Comparison of ENCODE assay signal across 17 cellular contexts in the genomic region with DNA sequence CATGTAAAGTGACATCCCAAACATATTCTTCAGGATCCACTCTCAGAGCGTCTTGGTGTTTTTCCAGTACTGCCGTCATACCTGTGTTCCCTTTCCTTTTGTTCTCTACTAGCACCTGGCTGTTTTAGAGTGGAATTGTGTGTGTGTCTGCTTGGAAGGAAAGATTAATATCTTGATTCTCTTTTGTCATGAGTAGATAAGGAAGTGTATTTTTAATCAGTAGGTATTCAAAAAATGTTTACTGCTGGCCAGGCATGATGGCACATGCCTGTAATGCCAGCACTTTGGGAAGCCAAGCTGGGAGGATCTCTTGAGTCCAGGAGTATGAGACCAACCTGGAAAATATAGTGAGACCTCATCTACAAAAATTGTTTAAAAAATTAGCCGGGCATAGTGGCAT.
A peak's percentile ranks its signal among the peaks of the same experiment; 100 is the strongest.
DNase-seq lines count a peak whose midpoint lies in the region; ATAC-seq and TF ChIP-seq lines count a peak whose summit lies in the region.
"Had no signal": no experiment of that assay in that cellular context is flagged by ENCODE, and none has a peak within 500 bp of the region (broad histone marks: within the 10 kb centered on the region; RNA-seq: fewer than 3 reads in every experiment).

No MANE protein-coding gene starts in this region.

- peaks cover 4% of the 10 kb centered on the region for H3K27me3 Mint-ChIP-seq in endothelial cell (ENCODE audit: unreplicated experiment)
- no peaks in the 10 kb centered on the region for H3K27me3 Mint-ChIP-seq in nephron (ENCODE audit: low read depth)

- no peaks in the 10 kb centered on the region for H3K9me3 ChIP-seq in transverse colon
- H3K9me3 ChIP-seq: mucosa of descending colon had no signal

- H3K4me1 ChIP-seq in transverse colon, result peaks cover 0 to 9% (median 4%) of the 10 kb centered on the region in 4 donors

- peaks cover 16% of the 10 kb centered on the region for H3K4me1 Mint-ChIP-seq in endothelial cell (ENCODE audit: unreplicated experiment)
- H3K4me1 Mint-ChIP-seq in nephron, result peaks cover 57% of the 10 kb centered on the region
- H3K4me1 Mint-ChIP-seq: activated naive CD8-positive, alpha-beta T cell treated with anti-CD3 and anti-CD28 coated beads, Interleukin-2, amount 50 U/mL, for 24 hours had no signal

- H3K27ac Mint-ChIP-seq in endothelial cell (ENCODE audit: unreplicated experiment) (peak overlapping the region; percentile 59), nephron (peak overlapping the region; percentile 0 to 85 (median 37))
- H3K27ac Mint-ChIP-seq: activated naive CD8-positive, alpha-beta T cell treated with anti-CD3 and anti-CD28 coated beads, Interleukin-2, amount 50 U/mL, for 24 hours; activated T-cell treated with anti-CD3 and anti-CD28 coated beads, Interleukin-2, amount 50 U/mL, for 72 hours; GM23338 had no signal

- H3K4me3 ChIP-seq in transverse colon, result no peak overlapping the region
- H3K4me3 ChIP-seq: GM23338, mucosa of descending colon had no signal

- no peak overlapping the region for H3K4me3 Mint-ChIP-seq in endothelial cell (ENCODE audit: unreplicated experiment)
- H3K4me3 Mint-ChIP-seq in nephron, result no peak overlapping the region
- H3K4me3 Mint-ChIP-seq: activated naive CD8-positive, alpha-beta T cell treated with anti-CD3 and anti-CD28 coated beads, Interleukin-2, amount 50 U/mL, for 24 hours; activated T-cell treated with anti-CD3 and anti-CD28 coated beads, Interleukin-2, amount 50 U/mL, for 72 hours; GM23338 had no signal

- intact Hi-C loops in transverse colon (cut with DNase I; ENCODE audit: low total_unique reads), result no loop called here

- no peak for ATAC-seq in GM21717 (IDR thresholded peaks at IDR 0.05; ENCODE audit: unreplicated experiment)
- ATAC-seq: activated naive CD8-positive, alpha-beta T cell treated with anti-CD3 and anti-CD28 coated beads, Interleukin-2, amount 50 U/mL, for 24 hours; activated T-cell treated with anti-CD3 and anti-CD28 coated beads, Interleukin-2, amount 50 U/mL, for 72 hours; GM23338; mucosa of descending colon had no signal

- WGBS in transverse colon (ENCODE audit: low coverage in 1 of 2), 2 donors, result 67 to 88% methylated on average over 1 to 3 of the region's 3 CpGs

- H3K36me3 Mint-ChIP-seq in endothelial cell (ENCODE audit: low read depth, unreplicated experiment) (no peaks in the 10 kb centered on the region), nephron (ENCODE audit: low read depth) (peaks cover 25% of the 10 kb centered on the region)

- in situ Hi-C loops in transverse colon (cut with MboI; ENCODE audit: low pct_ligation_motif_present in 1 of 4, low pct_unique_long_range_greater_than_20kb in 1 of 4, low sequenced_read_pairs in 3 of 4), result no loop called here

- H3K9me3 Mint-ChIP-seq in endothelial cell (ENCODE audit: unreplicated experiment) (no peaks in the 10 kb centered on the region), nephron (no peaks in the 10 kb centered on the region)
- H3K9me3 Mint-ChIP-seq: activated naive CD8-positive, alpha-beta T cell treated with anti-CD3 and anti-CD28 coated beads, Interleukin-2, amount 50 U/mL, for 24 hours; activated T-cell treated with anti-CD3 and anti-CD28 coated beads, Interleukin-2, amount 50 U/mL, for 72 hours; GM23338 had no signal

- TF ChIP-seq CTCF in endothelial cell (IDR thresholded peaks at IDR 0.05; ENCODE audit: unreplicated experiment) (no peak), nephron (IDR thresholded peaks at IDR 0.05; ENCODE audit: unreplicated experiment in 3 of 3) (no peak), transverse colon (IDR thresholded peaks at IDR 0.05) (no peak)

- DNase-seq in NCI-H2029 (lab: John Stamatoyannopoulos, UW), result peak; percentile 35
- no peak for DNase-seq in NCI-H2029 treated with DMSO at 0.1 percent for 48 hours (lab: John Stamatoyannopoulos, UW)
- no peak for DNase-seq in endothelial cell (ENCODE audit: low spot score)
- DNase-seq in transverse colon, result no peak
- DNase-seq in amygdala (lab: John Stamatoyannopoulos, UW), result no peak
- DNase-seq in DMS79 (lab: John Stamatoyannopoulos, UW), result no peak
- DNase-seq: activated CD4-positive, alpha-beta T cell treated with anti-CD3 and anti-CD28 coated beads, Interleukin-2, amount 50 U/mL, for 4 hours; activated naive CD8-positive, alpha-beta T cell treated with anti-CD3 and anti-CD28 coated beads, Interleukin-2, amount 50 U/mL, for 24 hours; activated T-cell treated with anti-CD3 and anti-CD28 coated beads, Interleukin-2, amount 50 U/mL, for 72 hours; mucosa of descending colon; NCI-H524; substantia nigra had no signal

- no peak for TF ChIP-seq POLR2A in transverse colon (IDR thresholded peaks at IDR 0.05)

- H3K27ac ChIP-seq in transverse colon, result peak overlapping the region; percentile 81 to 86 (median 84)
- H3K27ac ChIP-seq: 22Rv1, C4-2B had no signal

- no peaks in the 10 kb centered on the region for H3K36me3 ChIP-seq in transverse colon

- H3K27me3 ChIP-seq in transverse colon, result no peaks in the 10 kb centered on the region

- TF ChIP-seq EP300 in transverse colon (IDR thresholded peaks at IDR 0.05; ENCODE audit: low read depth), result no peak
